8 cellular contexts compared by ENCODE assay signal in genomic region chrX:152915541-152916241, GRCh38. TPM values are rescaled to one million over a fixed set of nuclear protein-coding genes. Genes with fewer than 3 reads are reported as not detected.
DNase-seq lines count a peak whose midpoint lies in the region; ATAC-seq and TF ChIP-seq lines count a peak whose summit lies in the region.

No MANE protein-coding gene starts in this region.

- H3K36me3 Mint-ChIP-seq in memory B cell = no peaks in the 10 kb centered on the region

- no peak for DNase-seq in AG10803 (ENCODE audit: low read depth)
- DNase-seq in NCI-H146 (lab: John Stamatoyannopoulos, UW) = peak; percentile 43
- DNase-seq in body of pancreas = peak in 1 of 4 donors; percentile 5
- DNase-seq in memory B cell (ENCODE audit: low spot score in 2 of 2) = peak; percentile 36 to 37
- no peak for DNase-seq in NK-92 (lab: John Stamatoyannopoulos, UW; ENCODE audit: unreplicated experiment)

- H3K9me3 ChIP-seq in body of pancreas = no peaks in the 10 kb centered on the region

- WGBS in body of pancreas, 2 donors = 42% methylated on average over 12 of the region's 13 CpGs; no CpG with 5 or more reads in 1 of the 2 donors

- peaks cover 3% of the 10 kb centered on the region for H3K4me1 Mint-ChIP-seq in memory B cell

- H3K4me1 ChIP-seq in body of pancreas = no peaks in the 10 kb centered on the region

- no peak for TF ChIP-seq POLR2A in body of pancreas (IDR thresholded peaks at IDR 0.05)

- peaks cover 4% of the 10 kb centered on the region for H3K27me3 Mint-ChIP-seq in memory B cell

- no peak overlapping the region for H3K4me3 ChIP-seq in AG10803 (ENCODE audit: low read length)
- H3K4me3 ChIP-seq in body of pancreas = no peak overlapping the region

- H3K4me3 Mint-ChIP-seq in memory B cell = no peak overlapping the region

- H3K9me3 Mint-ChIP-seq in memory B cell = no peaks in the 10 kb centered on the region

- intact Hi-C loops in body of pancreas (cut with DNase I) = no loop called here

- TF ChIP-seq CTCF in AG10803 (conservative IDR thresholded peaks at IDR 0.05; ENCODE audit: low read length) (peak; percentile 62), body of pancreas (IDR thresholded peaks at IDR 0.05) (peak in 5 of 7 experiments; percentile 6 to 34 (median 21))

- no peak overlapping the region for H3K27ac ChIP-seq in body of pancreas

- ATAC-seq in GM18502 (IDR thresholded peaks at IDR 0.05; ENCODE audit: poor library complexity, unreplicated experiment) (peak; percentile 90), HG02642 (IDR thresholded peaks at IDR 0.05; ENCODE audit: poor library complexity, unreplicated experiment) (peak; percentile 80), body of pancreas (no peak), memory B cell (ENCODE audit: low read depth) (peak; percentile 84), GM21381 (IDR thresholded peaks at IDR 0.05; ENCODE audit: unreplicated experiment) (no peak)

- no peaks in the 10 kb centered on the region for H3K27me3 ChIP-seq in body of pancreas

- no peaks in the 10 kb centered on the region for H3K36me3 ChIP-seq in body of pancreas (replicated peaks in 1 of 2; ENCODE audit: insufficient read depth in 1 of 2, low read depth in 2 of 2)

- H3K27ac Mint-ChIP-seq in memory B cell = no peak overlapping the region

RNA-seq across cellular contexts. Expression of gene ZNF185, which starts 17.8 kb away (rescaled TPM):
- 1 to 10 TPM; 2.0 to 6.5 TPM for total RNA-seq in body of pancreas

Comparison
In these comparisons a context has a peak if more than half of its experiments do, and no peak if none do; other contexts are left out.
1. DNase-seq: peak in NCI-H146 (single experiment) and memory B cell (2 of 2); none in AG10803 (single experiment) and NK-92 (single experiment).
2. ATAC-seq: peak in GM18502 (single experiment), HG02642 (single experiment) and memory B cell (single experiment); none in body of pancreas (single experiment) and GM21381 (single experiment).